ENCODE assay signal across 8 cellular contexts in the genomic region with DNA sequence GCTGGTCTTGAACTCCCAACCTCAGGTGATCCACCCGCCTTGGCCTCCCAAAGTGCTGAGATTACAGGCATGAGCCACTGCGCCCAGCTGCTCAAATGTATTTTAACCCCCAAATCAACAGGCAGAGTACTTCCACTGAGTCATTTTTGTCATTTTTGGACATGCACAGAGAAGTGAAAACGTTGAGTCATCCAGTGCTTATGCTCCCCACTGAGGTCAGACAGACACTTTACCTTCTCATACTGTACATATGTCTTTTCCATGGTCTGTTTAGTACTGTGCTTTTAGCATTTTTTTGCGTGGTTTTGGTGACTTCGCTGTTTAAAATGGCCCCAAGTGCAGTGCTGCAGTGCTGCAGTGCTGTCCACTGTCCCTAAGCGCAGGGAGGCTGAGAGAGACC.
DNase-seq lines count a peak whose midpoint lies in the region; ATAC-seq, FAIRE-seq and TF ChIP-seq lines count a peak whose summit lies in the region.
"Not testable (repeated sequence)": the region's sequence is repeated elsewhere in the genome, so short reads cannot be mapped to it uniquely, and the experiment has no call there.

No MANE protein-coding gene starts in this region.

- not testable (repeated sequence) for H3K4me3 ChIP-seq in Karpas-422 (ENCODE audit: low read length); bronchial epithelial cell (ENCODE audit: low read depth, low read length)

- not testable (repeated sequence) for H3K79me2 ChIP-seq in Karpas-422 (ENCODE audit: low read length)

- not testable (repeated sequence) for H4K20me1 ChIP-seq in Karpas-422 (ENCODE audit: insufficient read depth, low read depth, low read length)

- not testable (repeated sequence) for TF ChIP-seq CTCF in bronchial epithelial cell (IDR thresholded peaks at IDR 0.05; ENCODE audit: insufficient read depth, low read length, severe bottlenecking)

- H3K4me1 ChIP-seq in Karpas-422 (ENCODE audit: low read length): not testable (repeated sequence)

- DNase-seq in EH (ENCODE audit: low read depth) (peak; percentile 85), Karpas-422 (peak; percentile 48), bronchial epithelial cell (ENCODE audit: low read depth) (peak; percentile 77)
- peak; percentile 66 for DNase-seq in activated CD4-positive, alpha-beta T cell treated with anti-CD3 and anti-CD28 coated beads, Interleukin-2, amount 10 ng/mL, durations not matched to agents 24 days and 14 days
- peak; percentile 45 for DNase-seq in stimulated activated CD4-positive, alpha-beta T cell treated with anti-CD3 and anti-CD28 coated beads, Interleukin-1b, Interleukin-23, amount 100 ng/mL, for 48 hours

- H3K4me2 ChIP-seq in Karpas-422 (ENCODE audit: low read depth, low read length, poor library complexity, severe bottlenecking): not testable (repeated sequence)

- H3K36me3 Mint-ChIP-seq in activated CD4-positive, alpha-beta T cell treated with anti-CD3 and anti-CD28 coated beads, Interleukin-2, amount 10 ng/mL, durations not matched to agents 24 days and 14 days (ENCODE audit: low read depth): not testable (repeated sequence)

- not testable (repeated sequence) for H3K27me3 Mint-ChIP-seq in activated CD4-positive, alpha-beta T cell treated with anti-CD3 and anti-CD28 coated beads, Interleukin-2, amount 10 ng/mL, durations not matched to agents 24 days and 14 days

- not testable (repeated sequence) for H3K27ac ChIP-seq in Karpas-422 (ENCODE audit: low read length)

- not testable (repeated sequence) for H3K36me3 ChIP-seq in Karpas-422 (ENCODE audit: insufficient read depth, low read length); bronchial epithelial cell (ENCODE audit: control insufficient read depth, insufficient read depth, low read length)

- peak overlapping the region; percentile 55 for H3K27ac Mint-ChIP-seq in activated CD4-positive, alpha-beta T cell treated with anti-CD3 and anti-CD28 coated beads, Interleukin-2, amount 10 ng/mL, durations not matched to agents 24 days and 14 days

- not testable (repeated sequence) for H2AFZ ChIP-seq in Karpas-422 (ENCODE audit: low read length)

- peak; percentile 93 for ATAC-seq in GM19025 (IDR thresholded peaks at IDR 0.05; ENCODE audit: low read depth, unreplicated experiment)
- peak; percentile 69 for ATAC-seq in GM21737 (IDR thresholded peaks at IDR 0.05; ENCODE audit: unreplicated experiment)
- peak; percentile 78 for ATAC-seq in HG03064 (IDR thresholded peaks at IDR 0.05; ENCODE audit: low read depth, unreplicated experiment)

- not testable (repeated sequence) for H3K9me3 Mint-ChIP-seq in activated CD4-positive, alpha-beta T cell treated with anti-CD3 and anti-CD28 coated beads, Interleukin-2, amount 10 ng/mL, durations not matched to agents 24 days and 14 days

- peaks cover 28% of the 10 kb centered on the region for H3K4me1 Mint-ChIP-seq in activated CD4-positive, alpha-beta T cell treated with anti-CD3 and anti-CD28 coated beads, Interleukin-2, amount 10 ng/mL, durations not matched to agents 24 days and 14 days

- not testable (repeated sequence) for H3K9me2 ChIP-seq in Karpas-422 (replicated peaks; ENCODE audit: insufficient read depth, low read length)

- H3K9ac ChIP-seq in Karpas-422 (ENCODE audit: low read length): not testable (repeated sequence)

- H3K4me3 Mint-ChIP-seq in activated CD4-positive, alpha-beta T cell treated with anti-CD3 and anti-CD28 coated beads, Interleukin-2, amount 10 ng/mL, durations not matched to agents 24 days and 14 days: peak overlapping the region; percentile 6

- H3K9me3 ChIP-seq in Karpas-422 (ENCODE audit: low read length): not testable (repeated sequence)

- intact Hi-C loops in activated CD4-positive, alpha-beta T cell treated with anti-CD3 and anti-CD28 coated beads, Interleukin-2, amount 10 ng/mL, durations not matched to agents 24 days and 14 days (cut with micrococcal nuclease): loop anchor here (5.0 kb wide), 1 partner anchor 126 kb away; no protein-coding TSS in a partner anchor

- H3K27me3 ChIP-seq in Karpas-422 (ENCODE audit: low read length); bronchial epithelial cell (ENCODE audit: control insufficient read depth, insufficient read depth, low read length): not testable (repeated sequence)

- not testable (repeated sequence) for FAIRE-seq in bronchial epithelial cell (lab: Jason Lieb, UNC)
